In genomic region chr20:54103762-54104600, GRCh38 we compare ENCODE assay signal across 1 cellular context.
TF ChIP-seq lines count a peak whose summit lies in the region.

No MANE protein-coding gene starts in this region.

TF ChIP-seq in HepG2, 621 proteins besides CTCF, POLR2A, EP300 and RAD21 (continued from another document and continues in another):
- TF ChIP-seq PRDM4 (CRISPR knock-in tag; IDR thresholded peaks at IDR 0.05; ENCODE audit: borderline replicate concordance), result no peak
- TF ChIP-seq POGZ (CRISPR knock-in tag; IDR thresholded peaks at IDR 0.05), result peak; percentile 97
- no peak for TF ChIP-seq REXO4 (CRISPR knock-in tag; IDR thresholded peaks at IDR 0.05; ENCODE audit: borderline replicate concordance)
- TF ChIP-seq ZNF350 (CRISPR knock-in tag; IDR thresholded peaks at IDR 0.05; ENCODE audit: borderline replicate concordance, low read depth), result peak; percentile 88
- peak; percentile 74 for TF ChIP-seq ZNF263 (CRISPR knock-in tag; IDR thresholded peaks at IDR 0.05)
- peak; percentile 76; the same call in 1 of the 2 replicates for TF ChIP-seq ZNF12 (CRISPR knock-in tag; IDR thresholded peaks at IDR 0.05)
- peak; percentile 91 for TF ChIP-seq NFIC (IDR thresholded peaks at IDR 0.05; ENCODE audit: low read length)
- TF ChIP-seq, protein P1, sequence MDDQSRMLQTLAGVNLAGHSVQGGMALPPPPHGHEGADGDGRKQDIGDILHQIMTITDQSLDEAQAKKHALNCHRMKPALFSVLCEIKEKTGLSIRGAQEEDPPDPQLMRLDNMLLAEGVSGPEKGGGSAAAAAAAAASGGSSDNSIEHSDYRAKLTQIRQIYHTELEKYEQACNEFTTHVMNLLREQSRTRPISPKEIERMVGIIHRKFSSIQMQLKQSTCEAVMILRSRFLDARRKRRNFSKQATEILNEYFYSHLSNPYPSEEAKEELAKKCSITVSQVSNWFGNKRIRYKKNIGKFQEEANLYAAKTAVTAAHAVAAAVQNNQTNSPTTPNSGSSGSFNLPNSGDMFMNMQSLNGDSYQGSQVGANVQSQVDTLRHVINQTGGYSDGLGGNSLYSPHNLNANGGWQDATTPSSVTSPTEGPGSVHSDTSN (CRISPR knock-in tag; IDR thresholded peaks at IDR 0.05; ENCODE audit: borderline replicate concordance), result no peak
- TF ChIP-seq DMAP1 (CRISPR knock-in tag; IDR thresholded peaks at IDR 0.05), result peak; percentile 85
- TF ChIP-seq ZNF703 (CRISPR knock-in tag; IDR thresholded peaks at IDR 0.05; ENCODE audit: borderline replicate concordance), result peak; percentile 86; the same call in 1 of the 2 replicates
- TF ChIP-seq HOXD1 (CRISPR knock-in tag; IDR thresholded peaks at IDR 0.05), result peak; percentile 80
- peak; percentile 78 for TF ChIP-seq TCF7 (IDR thresholded peaks at IDR 0.05; ENCODE audit: low read depth)
- TF ChIP-seq ZFYVE20 (CRISPR knock-in tag; IDR thresholded peaks at IDR 0.05; ENCODE audit: borderline replicate concordance, low read depth), result 0 out of 2 replicates have a peak, but pooled peaks have one; percentile 21
- TF ChIP-seq GATAD1 (CRISPR knock-in tag; IDR thresholded peaks at IDR 0.05), result peak; percentile 85
- peak; percentile 91; the same call in 1 of the 2 replicates for TF ChIP-seq ZFP90 (CRISPR knock-in tag; IDR thresholded peaks at IDR 0.05; ENCODE audit: borderline replicate concordance)
- peak; percentile 98; the same call in 1 of the 2 replicates for TF ChIP-seq MIER3 (CRISPR knock-in tag; IDR thresholded peaks at IDR 0.05; ENCODE audit: borderline replicate concordance)
- TF ChIP-seq, protein P2, sequence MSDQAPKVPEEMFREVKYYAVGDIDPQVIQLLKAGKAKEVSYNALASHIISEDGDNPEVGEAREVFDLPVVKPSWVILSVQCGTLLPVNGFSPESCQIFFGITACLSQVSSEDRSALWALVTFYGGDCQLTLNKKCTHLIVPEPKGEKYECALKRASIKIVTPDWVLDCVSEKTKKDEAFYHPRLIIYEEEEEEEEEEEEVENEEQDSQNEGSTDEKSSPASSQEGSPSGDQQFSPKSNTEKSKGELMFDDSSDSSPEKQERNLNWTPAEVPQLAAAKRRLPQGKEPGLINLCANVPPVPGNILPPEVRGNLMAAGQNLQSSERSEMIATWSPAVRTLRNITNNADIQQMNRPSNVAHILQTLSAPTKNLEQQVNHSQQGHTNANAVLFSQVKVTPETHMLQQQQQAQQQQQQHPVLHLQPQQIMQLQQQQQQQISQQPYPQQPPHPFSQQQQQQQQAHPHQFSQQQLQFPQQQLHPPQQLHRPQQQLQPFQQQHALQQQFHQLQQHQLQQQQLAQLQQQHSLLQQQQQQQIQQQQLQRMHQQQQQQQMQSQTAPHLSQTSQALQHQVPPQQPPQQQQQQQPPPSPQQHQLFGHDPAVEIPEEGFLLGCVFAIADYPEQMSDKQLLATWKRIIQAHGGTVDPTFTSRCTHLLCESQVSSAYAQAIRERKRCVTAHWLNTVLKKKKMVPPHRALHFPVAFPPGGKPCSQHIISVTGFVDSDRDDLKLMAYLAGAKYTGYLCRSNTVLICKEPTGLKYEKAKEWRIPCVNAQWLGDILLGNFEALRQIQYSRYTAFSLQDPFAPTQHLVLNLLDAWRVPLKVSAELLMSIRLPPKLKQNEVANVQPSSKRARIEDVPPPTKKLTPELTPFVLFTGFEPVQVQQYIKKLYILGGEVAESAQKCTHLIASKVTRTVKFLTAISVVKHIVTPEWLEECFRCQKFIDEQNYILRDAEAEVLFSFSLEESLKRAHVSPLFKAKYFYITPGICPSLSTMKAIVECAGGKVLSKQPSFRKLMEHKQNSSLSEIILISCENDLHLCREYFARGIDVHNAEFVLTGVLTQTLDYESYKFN (CRISPR knock-in tag; conservative IDR thresholded peaks at IDR 0.05), result peak; percentile 99
- TF ChIP-seq ZNF331 (CRISPR knock-in tag; IDR thresholded peaks at IDR 0.05), result peak; percentile 96
- no peak for TF ChIP-seq SNAPC5 (CRISPR knock-in tag; IDR thresholded peaks at IDR 0.05; ENCODE audit: borderline replicate concordance)
- 0 out of 2 replicates have a peak, but pooled peaks have one; percentile 50 for TF ChIP-seq MAF1 (CRISPR knock-in tag; IDR thresholded peaks at IDR 0.05; ENCODE audit: borderline replicate concordance)
- TF ChIP-seq ZNF414 (CRISPR knock-in tag; IDR thresholded peaks at IDR 0.05), result 0 out of 2 replicates have a peak, but pooled peaks have one; percentile 35
- peak; percentile 97 for TF ChIP-seq ISL2 (CRISPR knock-in tag; IDR thresholded peaks at IDR 0.05)
- TF ChIP-seq FOXA3 (CRISPR knock-in tag; IDR thresholded peaks at IDR 0.05), result peak; percentile 97
- TF ChIP-seq THRA (CRISPR knock-in tag; IDR thresholded peaks at IDR 0.05; ENCODE audit: borderline replicate concordance), result peak; percentile 100
- TF ChIP-seq TOE1 (CRISPR knock-in tag; IDR thresholded peaks at IDR 0.05), result peak; percentile 89; the same call in 1 of the 2 replicates
- TF ChIP-seq STAT6 (CRISPR knock-in tag; IDR thresholded peaks at IDR 0.05; ENCODE audit: borderline replicate concordance), result peak; percentile 82
- TF ChIP-seq ZNF670 (CRISPR knock-in tag; IDR thresholded peaks at IDR 0.05; ENCODE audit: borderline replicate concordance), result peak; percentile 98
- TF ChIP-seq MAZ (IDR thresholded peaks at IDR 0.05; ENCODE audit: borderline replicate concordance, low read depth, low read length), result 0 out of 2 replicates have a peak, but pooled peaks have one; percentile 37
- TF ChIP-seq MAZ (CRISPR knock-in tag; IDR thresholded peaks at IDR 0.05; ENCODE audit: low read depth), result peak; percentile 64; the same call in 1 of the 2 replicates
- peak; percentile 93 for TF ChIP-seq TBX3 (IDR thresholded peaks at IDR 0.05; ENCODE audit: borderline replicate concordance)
- TF ChIP-seq ZSCAN20 (CRISPR knock-in tag; IDR thresholded peaks at IDR 0.05; ENCODE audit: borderline replicate concordance), result peak; percentile 37; the same call in 1 of the 2 replicates
- no peak for TF ChIP-seq PTBP1 (IDR thresholded peaks at IDR 0.05; ENCODE audit: low read depth, low read length, poor library complexity, severe bottlenecking)
- TF ChIP-seq ZNF549 (CRISPR knock-in tag; IDR thresholded peaks at IDR 0.05), result no peak
- no peak; the same call in none of the 2 replicates for TF ChIP-seq ZHX1 (CRISPR knock-in tag; IDR thresholded peaks at IDR 0.05; ENCODE audit: low read depth)
- peak; percentile 58; the same call in 1 of the 2 replicates for TF ChIP-seq ATF7 (IDR thresholded peaks at IDR 0.05)
- peak; percentile 93 for TF ChIP-seq ATF7 (CRISPR knock-in tag; IDR thresholded peaks at IDR 0.05)
- peak; percentile 95 for TF ChIP-seq JUND (CRISPR knock-in tag; IDR thresholded peaks at IDR 0.05)
- TF ChIP-seq IRX3 (CRISPR knock-in tag; IDR thresholded peaks at IDR 0.05; ENCODE audit: borderline replicate concordance, low read depth), result peak; percentile 86; the same call in 1 of the 2 replicates
- peak; percentile 100 for TF ChIP-seq FOXO1 (CRISPR knock-in tag; IDR thresholded peaks at IDR 0.05)
- TF ChIP-seq RBAK (CRISPR knock-in tag; IDR thresholded peaks at IDR 0.05), result no peak
- TF ChIP-seq, protein P3, sequence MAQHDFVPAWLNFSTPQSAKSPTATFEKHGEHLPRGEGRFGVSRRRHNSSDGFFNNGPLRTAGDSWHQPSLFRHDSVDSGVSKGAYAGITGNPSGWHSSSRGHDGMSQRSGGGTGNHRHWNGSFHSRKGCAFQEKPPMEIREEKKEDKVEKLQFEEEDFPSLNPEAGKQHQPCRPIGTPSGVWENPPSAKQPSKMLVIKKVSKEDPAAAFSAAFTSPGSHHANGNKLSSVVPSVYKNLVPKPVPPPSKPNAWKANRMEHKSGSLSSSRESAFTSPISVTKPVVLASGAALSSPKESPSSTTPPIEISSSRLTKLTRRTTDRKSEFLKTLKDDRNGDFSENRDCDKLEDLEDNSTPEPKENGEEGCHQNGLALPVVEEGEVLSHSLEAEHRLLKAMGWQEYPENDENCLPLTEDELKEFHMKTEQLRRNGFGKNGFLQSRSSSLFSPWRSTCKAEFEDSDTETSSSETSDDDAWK (CRISPR knock-in tag; IDR thresholded peaks at IDR 0.05), result no peak
- TF ChIP-seq, protein P4, sequence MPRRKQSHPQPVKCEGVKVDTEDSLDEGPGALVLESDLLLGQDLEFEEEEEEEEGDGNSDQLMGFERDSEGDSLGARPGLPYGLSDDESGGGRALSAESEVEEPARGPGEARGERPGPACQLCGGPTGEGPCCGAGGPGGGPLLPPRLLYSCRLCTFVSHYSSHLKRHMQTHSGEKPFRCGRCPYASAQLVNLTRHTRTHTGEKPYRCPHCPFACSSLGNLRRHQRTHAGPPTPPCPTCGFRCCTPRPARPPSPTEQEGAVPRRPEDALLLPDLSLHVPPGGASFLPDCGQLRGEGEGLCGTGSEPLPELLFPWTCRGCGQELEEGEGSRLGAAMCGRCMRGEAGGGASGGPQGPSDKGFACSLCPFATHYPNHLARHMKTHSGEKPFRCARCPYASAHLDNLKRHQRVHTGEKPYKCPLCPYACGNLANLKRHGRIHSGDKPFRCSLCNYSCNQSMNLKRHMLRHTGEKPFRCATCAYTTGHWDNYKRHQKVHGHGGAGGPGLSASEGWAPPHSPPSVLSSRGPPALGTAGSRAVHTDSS (CRISPR knock-in tag; conservative IDR thresholded peaks at IDR 0.05), result 0 out of 2 replicates have a peak, but pooled peaks have one; percentile 91
- TF ChIP-seq XRCC5 (optimal IDR thresholded peaks at IDR 0.05; ENCODE audit: low read length), result peak; percentile 72
- peak; percentile 55; the same call in 1 of the 2 replicates for TF ChIP-seq SP4 (CRISPR knock-in tag; IDR thresholded peaks at IDR 0.05)
- peak; percentile 71; the same call in 1 of the 2 replicates for TF ChIP-seq ZC3H13 (CRISPR knock-in tag; IDR thresholded peaks at IDR 0.05)
- TF ChIP-seq NR2C2 (CRISPR knock-in tag; IDR thresholded peaks at IDR 0.05; ENCODE audit: borderline replicate concordance), result peak; percentile 94
- no peak for TF ChIP-seq ZFAT (CRISPR knock-in tag; conservative IDR thresholded peaks at IDR 0.05)
- peak; percentile 77 for TF ChIP-seq SMC3 (IDR thresholded peaks at IDR 0.05; ENCODE audit: low read length)
